9 cellular contexts compared by ENCODE assay signal in genomic region chr12:2641209-2641608, GRCh38.
DNase-seq lines count a peak whose midpoint lies in the region; FAIRE-seq and TF ChIP-seq lines count a peak whose summit lies in the region.
"Had no signal": no experiment of that assay in that cellular context is flagged by ENCODE, and none has a peak within 500 bp of the region (broad histone marks: within the 10 kb centered on the region; RNA-seq: fewer than 3 reads in every experiment).

No MANE protein-coding gene starts in this region.

- peaks cover 7% of the 10 kb centered on the region for H3K27me3 ChIP-seq in GM06990 (replicated peaks; ENCODE audit: control insufficient read depth, insufficient read depth, low read length)
- peaks cover 36% of the 10 kb centered on the region for H3K27me3 ChIP-seq in OCI-LY3 (ENCODE audit: low read depth, low read length)
- H3K27me3 ChIP-seq in endothelial cell of umbilical vein (ENCODE audit: control insufficient read depth in 2 of 2, insufficient read depth in 2 of 2, low read length in 2 of 2), result peaks cover 2 to 6% of the 10 kb centered on the region in 2 experiments
- H3K27me3 ChIP-seq in trophoblast cell (ENCODE audit: insufficient read depth, low read length), result no peaks in the 10 kb centered on the region

- H3K79me1 ChIP-seq in trophoblast cell (ENCODE audit: low read length), result peaks cover 9% of the 10 kb centered on the region

- H3K4me3 ChIP-seq in GM06990 (replicated peaks; ENCODE audit: low read depth, low read length) (no peak overlapping the region), OCI-LY3 (ENCODE audit: low read length) (no peak overlapping the region), endothelial cell of umbilical vein (replicated peaks in 1 of 3; ENCODE audit: insufficient read depth in 1 of 3, low read depth in 1 of 3, low read length in 3 of 3) (no peak overlapping the region), trophoblast cell (ENCODE audit: low read depth, low read length) (no peak overlapping the region)

- H3K9me1 ChIP-seq in endothelial cell of umbilical vein (replicated peaks; ENCODE audit: control insufficient read depth, extremely low read depth, insufficient read depth, low read length), result no peaks in the 10 kb centered on the region

- no peak overlapping the region for H3K4ac ChIP-seq in trophoblast cell (ENCODE audit: low read depth, low read length)

- H4K91ac ChIP-seq in trophoblast cell (ENCODE audit: low read depth, low read length), result peak overlapping the region; percentile 41

- BruUV-seq in endothelial cell of umbilical vein (replicated peaks; lab: Mats Ljungman, UMichigan), result no TSS peak

- DNase-seq in GM06990 (ENCODE audit: extremely low read depth, insufficient read length), result no peak
- DNase-seq in endothelial cell of umbilical vein (ENCODE audit: low read depth, low spot score), result peak; percentile 78
- DNase-seq in trophoblast cell, result peak in 1 of 2 donors; percentile 28
- no peak for DNase-seq in hippocampal formation (lab: John Stamatoyannopoulos, UW)
- no peak for DNase-seq in activated gamma-delta T cell treated with Interleukin-2 at 50 U/mL for 16 hours
- no peak for DNase-seq in GM12892 (ENCODE audit: insufficient read length)
- DNase-seq in inferior parietal cortex (ENCODE audit: extremely low spot score), result no peak
- DNase-seq: T-helper 17 cell had no signal

- peak overlapping the region; percentile 5 for H3K14ac ChIP-seq in trophoblast cell (ENCODE audit: low read length)

- H4K20me1 ChIP-seq in OCI-LY3 (ENCODE audit: insufficient read depth, low read length) (no peaks in the 10 kb centered on the region), endothelial cell of umbilical vein (replicated peaks; ENCODE audit: control insufficient read depth, extremely low read depth, insufficient read depth, low read length) (no peaks in the 10 kb centered on the region)

- CTCF ChIA-PET in endothelial cell of umbilical vein (lab: Charles Lee), result interaction anchor here (0.8 to 2.3 kb wide), 15 partner anchors 8 to 659 kb away, joined by 3 to 14 read pairs (median 5); no protein-coding TSS in a partner anchor

- H4K8ac ChIP-seq in trophoblast cell (ENCODE audit: low read depth, low read length), result peak overlapping the region; percentile 14

- TF ChIP-seq CTCF in GM06990 (IDR thresholded peaks at IDR 0.05; ENCODE audit: insufficient read depth, low read length, poor library complexity, severe bottlenecking) (peak; percentile 34), OCI-LY3 (IDR thresholded peaks at IDR 0.05; ENCODE audit: low read depth, low read length) (peak; percentile 24; the same call in 1 of the 2 replicates), endothelial cell of umbilical vein (IDR thresholded peaks at IDR 0.05; ENCODE audit: extremely low read depth in 1 of 2, insufficient read depth in 1 of 2, low read depth in 1 of 2, low read length in 2 of 2) (peak; percentile 31 to 40)

- H3K4me1 ChIP-seq in OCI-LY3 (ENCODE audit: low read length), result peaks cover 9% of the 10 kb centered on the region
- H3K4me1 ChIP-seq in endothelial cell of umbilical vein (ENCODE audit: control insufficient read depth, extremely low read depth, insufficient read depth, low read length), result peaks cover 17% of the 10 kb centered on the region
- H3K4me1 ChIP-seq in trophoblast cell (ENCODE audit: control insufficient read depth in 1 of 2, insufficient read depth in 2 of 2, low read length in 2 of 2), result peaks cover 30 to 33% of the 10 kb centered on the region in 2 experiments

- intact Hi-C loops in endothelial cell of umbilical vein (cut with micrococcal nuclease), result loop anchor here (2.0 to 10.0 kb wide), 3 partner anchors 56 to 302 kb away; no protein-coding TSS in a partner anchor

- peak overlapping the region; percentile 28 for H2BK12ac ChIP-seq in trophoblast cell (ENCODE audit: low read length)

- dilution Hi-C loops in endothelial cell of umbilical vein (cut with MboI; ENCODE audit: extremely low pct_ligation_motif_present, low sequenced_read_pairs), result no loop called here

- WGBS in trophoblast cell (ENCODE audit: extremely low coverage, insufficient coverage, insufficient read length), result no CpG with 5 or more reads among the region's 6 CpGs

- H3K79me2 ChIP-seq in OCI-LY3 (ENCODE audit: low read length), result no peaks in the 10 kb centered on the region
- no peaks in the 10 kb centered on the region for H3K79me2 ChIP-seq in endothelial cell of umbilical vein (ENCODE audit: control insufficient read depth, insufficient read depth, low read length)
- H3K79me2 ChIP-seq in trophoblast cell (ENCODE audit: control insufficient read depth, insufficient read depth, low read length, poor library complexity), result peaks cover 1% of the 10 kb centered on the region

- H2AK5ac ChIP-seq in trophoblast cell (ENCODE audit: low read length), result peak overlapping the region; percentile 17

- peak overlapping the region; percentile 40 for H2BK120ac ChIP-seq in trophoblast cell (ENCODE audit: insufficient read depth, low read length, poor library complexity)

- FAIRE-seq in endothelial cell of umbilical vein (lab: Jason Lieb, UNC), result no peak
- no peak for FAIRE-seq in GM12892 (lab: Jason Lieb, UNC)

- H3K4me2 ChIP-seq in OCI-LY3 (ENCODE audit: low read length), result no peak overlapping the region; the same call in 1 of the 2 replicates
- H3K4me2 ChIP-seq in endothelial cell of umbilical vein (ENCODE audit: insufficient read depth, low read length), result peak overlapping the region; percentile 29
- no peak overlapping the region for H3K4me2 ChIP-seq in trophoblast cell (ENCODE audit: low read length)

- no peaks in the 10 kb centered on the region for H3K36me3 ChIP-seq in GM06990 (ENCODE audit: control insufficient read depth, insufficient read depth, low read length)
- H3K36me3 ChIP-seq in OCI-LY3 (replicated peaks; ENCODE audit: low read depth, low read length), result no peaks in the 10 kb centered on the region
- H3K36me3 ChIP-seq in endothelial cell of umbilical vein (ENCODE audit: control insufficient read depth in 2 of 2, extremely low read depth in 1 of 2, insufficient read depth in 2 of 2, low read length in 2 of 2), result no peaks in the 10 kb centered on the region
- H3K36me3 ChIP-seq in trophoblast cell (ENCODE audit: control insufficient read depth in 1 of 2, insufficient read depth in 2 of 2, low read length in 2 of 2), result no peaks in the 10 kb centered on the region

- H3K18ac ChIP-seq in trophoblast cell (ENCODE audit: low read length), result no peak overlapping the region

- no peak overlapping the region for H4K12ac ChIP-seq in trophoblast cell (ENCODE audit: low read depth, low read length)

- no peaks in the 10 kb centered on the region for H3K9me3 ChIP-seq in OCI-LY3 (ENCODE audit: insufficient read depth, low read length)
- no peaks in the 10 kb centered on the region for H3K9me3 ChIP-seq in endothelial cell of umbilical vein (replicated peaks; ENCODE audit: control insufficient read depth, insufficient read depth, low read length)
- no peaks in the 10 kb centered on the region for H3K9me3 ChIP-seq in trophoblast cell (ENCODE audit: insufficient read depth, low read depth, low read length)

- no peak overlapping the region for H3K23ac ChIP-seq in trophoblast cell (ENCODE audit: low read length)

- peak overlapping the region; percentile 5 for H2BK5ac ChIP-seq in trophoblast cell (ENCODE audit: low read depth, low read length, poor library complexity)

- H3K27ac ChIP-seq in OCI-LY3 (ENCODE audit: low read length) (no peak overlapping the region), endothelial cell of umbilical vein (ENCODE audit: insufficient read depth, low read depth, low read length) (peak overlapping the region; percentile 88), trophoblast cell (ENCODE audit: low read depth, low read length) (peak overlapping the region; percentile 62)

- TF ChIP-seq POLR2A in endothelial cell of umbilical vein (IDR thresholded peaks at IDR 0.05; ENCODE audit: low read depth, low read length) (no peak), GM12892 (IDR thresholded peaks at IDR 0.05; ENCODE audit: low read depth, low read length) (no peak)

- H2AFZ ChIP-seq in OCI-LY3 (ENCODE audit: low read depth, low read length) (no peak overlapping the region), endothelial cell of umbilical vein (ENCODE audit: low read depth, low read length) (peak overlapping the region; percentile 53), trophoblast cell (ENCODE audit: insufficient read depth, low read length, poor library complexity) (no peak overlapping the region)

- H3K9ac ChIP-seq in OCI-LY3 (ENCODE audit: low read length) (no peak overlapping the region), endothelial cell of umbilical vein (replicated peaks; ENCODE audit: extremely low read depth, insufficient read depth, low read length) (peak overlapping the region; percentile 56), trophoblast cell (ENCODE audit: low read length) (no peak overlapping the region)

- POLR2A ChIA-PET in endothelial cell of umbilical vein (lab: Charles Lee), result no interaction called here

TF ChIP-seq in endothelial cell of umbilical vein, 7 proteins besides CTCF, POLR2A, EP300 and RAD21:
- TF ChIP-seq GATA2 (IDR thresholded peaks at IDR 0.05; ENCODE audit: insufficient read depth, insufficient read length, low read depth, low read length) (peak; percentile 87), MYC (IDR thresholded peaks at IDR 0.05; ENCODE audit: low read depth, low read length) (no peak)
